1 cellular context compared by ENCODE assay signal in the genomic region with DNA sequence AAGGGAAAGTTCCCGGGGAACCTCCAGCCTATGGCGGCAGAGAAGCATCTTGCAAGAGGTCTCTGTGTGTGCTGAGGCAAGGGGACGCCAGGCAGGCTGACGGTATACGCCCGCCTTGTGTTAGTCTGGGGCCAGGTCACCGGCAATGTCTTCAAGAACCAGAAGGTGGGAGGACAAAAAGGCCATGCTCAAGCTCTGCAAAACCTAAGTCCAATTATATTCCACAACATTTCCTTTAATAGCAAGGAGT.
TF ChIP-seq lines count a peak whose summit lies in the region.

No MANE protein-coding gene starts in this region.

TF ChIP-seq in HepG2, 621 proteins besides CTCF, POLR2A, EP300 and RAD21 (continues in another document):
- TF ChIP-seq REL (CRISPR knock-in tag; conservative IDR thresholded peaks at IDR 0.05) (no peak), PHF8 (CRISPR knock-in tag; IDR thresholded peaks at IDR 0.05) (no peak), ZNF281 (CRISPR knock-in tag; IDR thresholded peaks at IDR 0.05; ENCODE audit: borderline replicate concordance) (no peak; the same call in 1 of the 2 replicates), FOXO4 (CRISPR knock-in tag; conservative IDR thresholded peaks at IDR 0.05) (0 out of 2 replicates have a peak, but pooled peaks have one; percentile 60), THRA (CRISPR knock-in tag; IDR thresholded peaks at IDR 0.05; ENCODE audit: borderline replicate concordance) (no peak), PITX1 (CRISPR knock-in tag; IDR thresholded peaks at IDR 0.05) (no peak), ZNF335 (CRISPR knock-in tag; IDR thresholded peaks at IDR 0.05) (0 out of 2 replicates have a peak, but pooled peaks have one; percentile 53), ZNF737 (CRISPR knock-in tag; IDR thresholded peaks at IDR 0.05; ENCODE audit: borderline replicate concordance) (0 out of 2 replicates have a peak, but pooled peaks have one; percentile 76), CAMTA2 (CRISPR knock-in tag; IDR thresholded peaks at IDR 0.05; ENCODE audit: borderline replicate concordance) (peak; percentile 23; the same call in 1 of the 2 replicates), FOXJ3 (CRISPR knock-in tag; IDR thresholded peaks at IDR 0.05; ENCODE audit: borderline replicate concordance) (no peak), ZNF781 (CRISPR knock-in tag; IDR thresholded peaks at IDR 0.05; ENCODE audit: borderline replicate concordance, not compliant biosample characterization) (peak; percentile 35), NCOR1 (IDR thresholded peaks at IDR 0.05; ENCODE audit: borderline replicate concordance, low read length) (no peak), HES4 (CRISPR knock-in tag; IDR thresholded peaks at IDR 0.05; ENCODE audit: borderline replicate concordance) (peak; percentile 9; the same call in 1 of the 2 replicates), KLF16 (CRISPR knock-in tag; IDR thresholded peaks at IDR 0.05) (0 out of 4 replicates have a peak, but pooled peaks of 1 of the 2 experiments have one; percentile 51), TCF7L2 (IDR thresholded peaks at IDR 0.05; ENCODE audit: low read depth, low read length) (no peak), ADNP (CRISPR knock-in tag; IDR thresholded peaks at IDR 0.05) (no peak), ZMYM3 (CRISPR knock-in tag; IDR thresholded peaks at IDR 0.05) (peak; percentile 36; the same call in 1 of the 2 replicates), ZNF235 (CRISPR knock-in tag; IDR thresholded peaks at IDR 0.05; ENCODE audit: borderline replicate concordance) (no peak; the same call in 1 of the 2 replicates), SNRNP70 (IDR thresholded peaks at IDR 0.05; ENCODE audit: low read depth, low read length) (no peak), ARID3A (IDR thresholded peaks at IDR 0.05; ENCODE audit: low read depth, low read length) (no peak), DMTF1 (CRISPR knock-in tag; IDR thresholded peaks at IDR 0.05) (peak; percentile 25; the same call in 1 of the 2 replicates), ZNF746 (CRISPR knock-in tag; IDR thresholded peaks at IDR 0.05) (no peak), YY1 (IDR thresholded peaks at IDR 0.05; ENCODE audit: insufficient read depth, insufficient replicate concordance, low read depth, low read length) (peak; percentile 77), ZNF367 (CRISPR knock-in tag; IDR thresholded peaks at IDR 0.05; ENCODE audit: borderline replicate concordance) (no peak), ZNF446 (CRISPR knock-in tag; IDR thresholded peaks at IDR 0.05) (no peak), ELF4 (CRISPR knock-in tag; IDR thresholded peaks at IDR 0.05; ENCODE audit: borderline replicate concordance) (0 out of 2 replicates have a peak, but pooled peaks have one; percentile 53), ZKSCAN5 (CRISPR knock-in tag; IDR thresholded peaks at IDR 0.05) (0 out of 2 replicates have a peak, but pooled peaks have one; percentile 64), KMT2B (CRISPR knock-in tag; IDR thresholded peaks at IDR 0.05) (no peak), RORA (CRISPR knock-in tag; IDR thresholded peaks at IDR 0.05) (no peak), ZNF329 (CRISPR knock-in tag; IDR thresholded peaks at IDR 0.05; ENCODE audit: low read depth) (no peak), MTA3 (CRISPR knock-in tag; IDR thresholded peaks at IDR 0.05) (no peak), MIXL1 (CRISPR knock-in tag; IDR thresholded peaks at IDR 0.05) (no peak), ZBTB21 (CRISPR knock-in tag; IDR thresholded peaks at IDR 0.05) (no peak), ZNF775 (CRISPR knock-in tag; IDR thresholded peaks at IDR 0.05; ENCODE audit: borderline replicate concordance) (no peak), KLF12 (CRISPR knock-in tag; IDR thresholded peaks at IDR 0.05; ENCODE audit: borderline replicate concordance) (no peak), HDAC2 (CRISPR knock-in tag; IDR thresholded peaks at IDR 0.05) (no peak), SMARCC2 (IDR thresholded peaks at IDR 0.05) (no peak), JUNB (CRISPR knock-in tag; IDR thresholded peaks at IDR 0.05; ENCODE audit: borderline replicate concordance) (no peak)
- TF ChIP-seq, protein P1, sequence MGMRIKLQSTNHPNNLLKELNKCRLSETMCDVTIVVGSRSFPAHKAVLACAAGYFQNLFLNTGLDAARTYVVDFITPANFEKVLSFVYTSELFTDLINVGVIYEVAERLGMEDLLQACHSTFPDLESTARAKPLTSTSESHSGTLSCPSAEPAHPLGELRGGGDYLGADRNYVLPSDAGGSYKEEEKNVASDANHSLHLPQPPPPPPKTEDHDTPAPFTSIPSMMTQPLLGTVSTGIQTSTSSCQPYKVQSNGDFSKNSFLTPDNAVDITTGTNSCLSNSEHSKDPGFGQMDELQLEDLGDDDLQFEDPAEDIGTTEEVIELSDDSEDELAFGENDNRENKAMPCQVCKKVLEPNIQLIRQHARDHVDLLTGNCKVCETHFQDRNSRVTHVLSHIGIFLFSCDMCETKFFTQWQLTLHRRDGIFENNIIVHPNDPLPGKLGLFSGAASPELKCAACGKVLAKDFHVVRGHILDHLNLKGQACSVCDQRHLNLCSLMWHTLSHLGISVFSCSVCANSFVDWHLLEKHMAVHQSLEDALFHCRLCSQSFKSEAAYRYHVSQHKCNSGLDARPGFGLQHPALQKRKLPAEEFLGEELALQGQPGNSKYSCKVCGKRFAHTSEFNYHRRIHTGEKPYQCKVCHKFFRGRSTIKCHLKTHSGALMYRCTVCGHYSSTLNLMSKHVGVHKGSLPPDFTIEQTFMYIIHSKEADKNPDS (CRISPR knock-in tag; IDR thresholded peaks at IDR 0.05): 0 out of 2 replicates have a peak, but pooled peaks have one; percentile 41
- TF ChIP-seq, protein P2, sequence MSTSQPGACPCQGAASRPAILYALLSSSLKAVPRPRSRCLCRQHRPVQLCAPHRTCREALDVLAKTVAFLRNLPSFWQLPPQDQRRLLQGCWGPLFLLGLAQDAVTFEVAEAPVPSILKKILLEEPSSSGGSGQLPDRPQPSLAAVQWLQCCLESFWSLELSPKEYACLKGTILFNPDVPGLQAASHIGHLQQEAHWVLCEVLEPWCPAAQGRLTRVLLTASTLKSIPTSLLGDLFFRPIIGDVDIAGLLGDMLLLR (CRISPR knock-in tag; IDR thresholded peaks at IDR 0.05): no peak
- TF ChIP-seq, protein P3, sequence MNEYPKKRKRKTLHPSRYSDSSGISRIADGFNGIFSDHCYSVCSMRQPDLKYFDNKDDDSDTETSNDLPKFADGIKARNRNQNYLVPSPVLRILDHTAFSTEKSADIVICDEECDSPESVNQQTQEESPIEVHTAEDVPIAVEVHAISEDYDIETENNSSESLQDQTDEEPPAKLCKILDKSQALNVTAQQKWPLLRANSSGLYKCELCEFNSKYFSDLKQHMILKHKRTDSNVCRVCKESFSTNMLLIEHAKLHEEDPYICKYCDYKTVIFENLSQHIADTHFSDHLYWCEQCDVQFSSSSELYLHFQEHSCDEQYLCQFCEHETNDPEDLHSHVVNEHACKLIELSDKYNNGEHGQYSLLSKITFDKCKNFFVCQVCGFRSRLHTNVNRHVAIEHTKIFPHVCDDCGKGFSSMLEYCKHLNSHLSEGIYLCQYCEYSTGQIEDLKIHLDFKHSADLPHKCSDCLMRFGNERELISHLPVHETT (CRISPR knock-in tag; conservative IDR thresholded peaks at IDR 0.05): 0 out of 2 replicates have a peak, but pooled peaks have one; percentile 19
- TF ChIP-seq, protein P4, sequence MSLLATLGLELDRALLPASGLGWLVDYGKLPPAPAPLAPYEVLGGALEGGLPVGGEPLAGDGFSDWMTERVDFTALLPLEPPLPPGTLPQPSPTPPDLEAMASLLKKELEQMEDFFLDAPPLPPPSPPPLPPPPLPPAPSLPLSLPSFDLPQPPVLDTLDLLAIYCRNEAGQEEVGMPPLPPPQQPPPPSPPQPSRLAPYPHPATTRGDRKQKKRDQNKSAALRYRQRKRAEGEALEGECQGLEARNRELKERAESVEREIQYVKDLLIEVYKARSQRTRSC (CRISPR knock-in tag; IDR thresholded peaks at IDR 0.05; ENCODE audit: low read depth): no peak
- TF ChIP-seq, protein P5, sequence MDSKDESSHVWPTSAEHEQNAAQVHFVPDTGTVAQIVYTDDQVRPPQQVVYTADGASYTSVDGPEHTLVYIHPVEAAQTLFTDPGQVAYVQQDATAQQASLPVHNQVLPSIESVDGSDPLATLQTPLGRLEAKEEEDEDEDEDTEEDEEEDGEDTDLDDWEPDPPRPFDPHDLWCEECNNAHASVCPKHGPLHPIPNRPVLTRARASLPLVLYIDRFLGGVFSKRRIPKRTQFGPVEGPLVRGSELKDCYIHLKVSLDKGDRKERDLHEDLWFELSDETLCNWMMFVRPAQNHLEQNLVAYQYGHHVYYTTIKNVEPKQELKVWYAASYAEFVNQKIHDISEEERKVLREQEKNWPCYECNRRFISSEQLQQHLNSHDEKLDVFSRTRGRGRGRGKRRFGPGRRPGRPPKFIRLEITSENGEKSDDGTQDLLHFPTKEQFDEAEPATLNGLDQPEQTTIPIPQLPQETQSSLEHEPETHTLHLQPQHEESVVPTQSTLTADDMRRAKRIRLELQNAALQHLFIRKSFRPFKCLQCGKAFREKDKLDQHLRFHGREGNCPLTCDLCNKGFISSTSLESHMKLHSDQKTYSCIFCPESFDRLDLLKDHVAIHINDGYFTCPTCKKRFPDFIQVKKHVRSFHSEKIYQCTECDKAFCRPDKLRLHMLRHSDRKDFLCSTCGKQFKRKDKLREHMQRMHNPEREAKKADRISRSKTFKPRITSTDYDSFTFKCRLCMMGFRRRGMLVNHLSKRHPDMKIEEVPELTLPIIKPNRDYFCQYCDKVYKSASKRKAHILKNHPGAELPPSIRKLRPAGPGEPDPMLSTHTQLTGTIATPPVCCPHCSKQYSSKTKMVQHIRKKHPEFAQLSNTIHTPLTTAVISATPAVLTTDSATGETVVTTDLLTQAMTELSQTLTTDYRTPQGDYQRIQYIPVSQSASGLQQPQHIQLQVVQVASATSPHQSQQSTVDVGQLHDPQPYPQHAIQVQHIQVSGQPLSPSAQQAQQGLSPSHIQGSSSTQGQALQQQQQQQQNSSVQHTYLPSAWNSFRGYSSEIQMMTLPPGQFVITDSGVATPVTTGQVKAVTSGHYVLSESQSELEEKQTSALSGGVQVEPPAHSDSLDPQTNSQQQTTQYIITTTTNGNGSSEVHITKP (CRISPR knock-in tag; IDR thresholded peaks at IDR 0.05; ENCODE audit: low read depth): no peak
